In genomic region chr12:127108360-127109215, GRCh38 we compare ENCODE assay signal across 8 cellular contexts.
DNase-seq lines count a peak whose midpoint lies in the region; ATAC-seq, FAIRE-seq and TF ChIP-seq lines count a peak whose summit lies in the region.

No MANE protein-coding gene starts in this region.

- H3K9ac ChIP-seq in NT2/D1 (ENCODE audit: insufficient read length, low read depth), result no peak overlapping the region

- no peaks in the 10 kb centered on the region for H3K36me3 ChIP-seq in BE2C
- H3K36me3 ChIP-seq in NT2/D1 (ENCODE audit: insufficient read depth, insufficient read length, low read length), result no peaks in the 10 kb centered on the region
- H3K36me3 ChIP-seq in pancreas, result no peaks in the 10 kb centered on the region

- no peak for FAIRE-seq in pancreas (lab: Jason Lieb, UNC)

- H3K27ac ChIP-seq in pancreas, result no peak overlapping the region

- ATAC-seq in GM18861 (IDR thresholded peaks at IDR 0.05; ENCODE audit: unreplicated experiment) (peak; percentile 79), HG03139 (IDR thresholded peaks at IDR 0.05; ENCODE audit: unreplicated experiment) (peak; percentile 76), pancreas (peak; percentile 43 to 88 (median 82))

- 0 out of 2 replicates have a peak, but pooled peaks cover 3% of the 10 kb centered on the region for H3K9me3 ChIP-seq in BE2C
- no peaks in the 10 kb centered on the region for H3K9me3 ChIP-seq in NT2/D1 (ENCODE audit: insufficient read depth, low read length)
- H3K9me3 ChIP-seq in pancreas, result no peaks in the 10 kb centered on the region

- H3K27me3 ChIP-seq in BE2C, result no peaks in the 10 kb centered on the region
- H3K27me3 ChIP-seq in NT2/D1 (ENCODE audit: insufficient read depth, insufficient read length), result no peaks in the 10 kb centered on the region
- no peaks in the 10 kb centered on the region for H3K27me3 ChIP-seq in pancreas

- intact Hi-C loops in pancreas (cut with DNase I), result loop anchor here in 1 of 3 donors (10.0 kb wide), 1 partner anchor 276 kb away; no protein-coding TSS in a partner anchor

- H3K4me3 ChIP-seq in BE2C (ENCODE audit: low read depth, low read length) (no peak overlapping the region), NT2/D1 (ENCODE audit: insufficient read length, low read depth) (no peak overlapping the region), foreskin fibroblast (ENCODE audit: low read depth in 1 of 2, low read length in 2 of 2) (no peak overlapping the region), pancreas (no peak overlapping the region)

- TF ChIP-seq CTCF in BE2C (IDR thresholded peaks at IDR 0.05; ENCODE audit: low read depth, low read length), result peak; percentile 39; the same call in 1 of the 2 replicates
- peak; percentile 58 for TF ChIP-seq CTCF in foreskin fibroblast (IDR thresholded peaks at IDR 0.05; ENCODE audit: low read depth, low read length)
- TF ChIP-seq CTCF in pancreas (IDR thresholded peaks at IDR 0.05), result peak in 3 of 4 donors; percentile 37 to 50 (median 44)

- no peaks in the 10 kb centered on the region for H3K4me1 ChIP-seq in BE2C
- no peaks in the 10 kb centered on the region for H3K4me1 ChIP-seq in NT2/D1 (ENCODE audit: insufficient read depth, insufficient read length)
- H3K4me1 ChIP-seq in pancreas, result no peaks in the 10 kb centered on the region

- 43 to 47% methylated on average over 7 of the region's 7 CpGs for WGBS in pancreas, 2 donors

- DNase-seq in BE2C (peak; percentile 23), NT2/D1 (ENCODE audit: low read depth, low spot score) (peak; percentile 42), activated T-helper 1 cell treated with Interleukin-2 at 50 U/mL for 16 hours (ENCODE audit: low read depth) (peak; percentile 3), foreskin fibroblast (peak; percentile 62 to 88), pancreas (peak in 5 of 6 donors; percentile 9 to 64 (median 35)), NCI-H128 (lab: John Stamatoyannopoulos, UW; ENCODE audit: unreplicated experiment) (no peak)
